ENCODE assay signal across 11 cellular contexts in genomic region chr3:71456155-71456554, GRCh38.
DNase-seq lines count a peak whose midpoint lies in the region; ATAC-seq and TF ChIP-seq lines count a peak whose summit lies in the region.
"Had no signal": no experiment of that assay in that cellular context is flagged by ENCODE, and none has a peak within 500 bp of the region (broad histone marks: within the 10 kb centered on the region; RNA-seq: fewer than 3 reads in every experiment).

No MANE protein-coding gene starts in this region.

- DNase-seq in KBM-7: peak; percentile 39
- no peak for DNase-seq in activated naive CD4-positive, alpha-beta T cell treated with anti-CD3 and anti-CD28 coated beads, Interleukin-2, amount 50 U/mL, for 72 hours (ENCODE audit: low spot score in 2 of 2)
- DNase-seq in naive thymus-derived CD4-positive, alpha-beta T cell: peak in 5 of 9 donors; percentile 41 to 65 (median 57)
- no peak for DNase-seq in Caco-2
- DNase-seq in mucosa of gallbladder (ENCODE audit: low spot score): no peak
- DNase-seq: H7 had no signal

- no peaks in the 10 kb centered on the region for H3K27me3 ChIP-seq in DOHH2 (ENCODE audit: control insufficient read depth, low read length)
- no peaks in the 10 kb centered on the region for H3K27me3 ChIP-seq in naive thymus-derived CD4-positive, alpha-beta T cell (ENCODE audit: control insufficient read depth in 2 of 2, insufficient read depth in 2 of 2, low read length in 2 of 2)
- no peaks in the 10 kb centered on the region for H3K27me3 ChIP-seq in Caco-2 (replicated peaks; ENCODE audit: control insufficient read depth, insufficient read depth, low read length)
- H3K27me3 ChIP-seq: gastroesophageal sphincter had no signal

- H3K36me3 ChIP-seq in DOHH2 (ENCODE audit: control insufficient read depth, low read length) (peaks cover 2% of the 10 kb centered on the region; the same call in 1 of the 2 replicates), Caco-2 (ENCODE audit: control insufficient read depth, insufficient read depth, low read length) (no peaks in the 10 kb centered on the region)
- no peaks in the 10 kb centered on the region for H3K36me3 ChIP-seq in naive thymus-derived CD4-positive, alpha-beta T cell (ENCODE audit: control insufficient read depth in 2 of 3, insufficient read depth in 3 of 3, low read length in 3 of 3)
- H3K36me3 ChIP-seq: gastroesophageal sphincter had no signal

- H3K4me3 ChIP-seq in DOHH2 (ENCODE audit: low read length) (peak overlapping the region; percentile 70), Caco-2 (ENCODE audit: low read depth, low read length) (no peak overlapping the region)
- H3K4me3 ChIP-seq in naive thymus-derived CD4-positive, alpha-beta T cell (ENCODE audit: low read length): peak overlapping the region; percentile 23
- H3K4me3 ChIP-seq: gastroesophageal sphincter, GM12878 had no signal

- H3K9me3 Mint-ChIP-seq in activated naive CD4-positive, alpha-beta T cell treated with anti-CD3 and anti-CD28 coated beads, Interleukin-2, amount 50 U/mL, for 72 hours: no peaks in the 10 kb centered on the region
- H3K9me3 Mint-ChIP-seq in naive thymus-derived CD4-positive, alpha-beta T cell: peaks cover 0 to 2% (median 0%) of the 10 kb centered on the region in 11 donors
- H3K9me3 Mint-ChIP-seq in Caco-2 (ENCODE audit: unreplicated experiment): no peaks in the 10 kb centered on the region

- H3K4me1 ChIP-seq in DOHH2 (ENCODE audit: control insufficient read depth, low read length): peaks cover 100% of the 10 kb centered on the region
- peaks cover 72 to 84% of the 10 kb centered on the region in 2 donors for H3K4me1 ChIP-seq in naive thymus-derived CD4-positive, alpha-beta T cell (ENCODE audit: control insufficient read depth in 2 of 2, insufficient read depth in 2 of 2, low read length in 2 of 2)
- peaks cover 53% of the 10 kb centered on the region for H3K4me1 ChIP-seq in Caco-2

- peak overlapping the region; percentile 96 for H3K4me2 ChIP-seq in DOHH2 (ENCODE audit: low read length)

- peaks cover 28% of the 10 kb centered on the region for H3F3A ChIP-seq in DOHH2 (ENCODE audit: control insufficient read depth, insufficient read depth)

- peaks cover 100% of the 10 kb centered on the region for H3K79me2 ChIP-seq in DOHH2 (ENCODE audit: control insufficient read depth, low read length)

- peaks cover 0 to 15% of the 10 kb centered on the region in 2 donors for H3K36me3 Mint-ChIP-seq in activated naive CD4-positive, alpha-beta T cell treated with anti-CD3 and anti-CD28 coated beads, Interleukin-2, amount 50 U/mL, for 72 hours
- H3K36me3 Mint-ChIP-seq in naive thymus-derived CD4-positive, alpha-beta T cell: peaks cover 4 to 18% (median 15%) of the 10 kb centered on the region in 5 donors
- peaks cover 12% of the 10 kb centered on the region for H3K36me3 Mint-ChIP-seq in Caco-2 (ENCODE audit: insufficient read depth, unreplicated experiment)

- no peaks in the 10 kb centered on the region for H3K9me3 ChIP-seq in DOHH2 (ENCODE audit: control insufficient read depth, insufficient read depth, low read length)
- H3K9me3 ChIP-seq in naive thymus-derived CD4-positive, alpha-beta T cell (ENCODE audit: control insufficient read depth in 2 of 3, low read length in 3 of 3): no peaks in the 10 kb centered on the region
- no peaks in the 10 kb centered on the region for H3K9me3 ChIP-seq in Caco-2
- H3K9me3 ChIP-seq: gastroesophageal sphincter had no signal

- BruUV-seq in Caco-2 (replicated peaks; lab: Mats Ljungman, UMichigan): no TSS peak

- CTCF ChIA-PET in naive thymus-derived CD4-positive, alpha-beta T cell (lab: Charles Lee): interaction anchor here (0.5 to 4.0 kb wide), 15 partner anchors 9 to 128 kb away, joined by 3 to 18 read pairs (median 4); no protein-coding TSS in a partner anchor
- CTCF ChIA-PET in Caco-2 (lab: Charles Lee): no interaction called here

- H3K9me2 ChIP-seq in DOHH2 (replicated peaks; ENCODE audit: control insufficient read depth, low read length): no peaks in the 10 kb centered on the region

- peak overlapping the region; percentile 84 to 96 for H3K27ac Mint-ChIP-seq in activated naive CD4-positive, alpha-beta T cell treated with anti-CD3 and anti-CD28 coated beads, Interleukin-2, amount 50 U/mL, for 72 hours
- peak overlapping the region; percentile 90 to 99 (median 97) for H3K27ac Mint-ChIP-seq in naive thymus-derived CD4-positive, alpha-beta T cell
- H3K27ac Mint-ChIP-seq in Caco-2 (ENCODE audit: unreplicated experiment): no peak overlapping the region

- POLR2A ChIA-PET in naive thymus-derived CD4-positive, alpha-beta T cell (lab: Charles Lee): interaction anchor here (0.7 to 20.4 kb wide), 11 partner anchors 12 to 969 kb away, joined by 3 to 356 read pairs (median 23); no protein-coding TSS in a partner anchor
- POLR2A ChIA-PET in Caco-2 (lab: Charles Lee): interaction anchor here (0.7 kb wide), 1 partner anchor 30 kb away, joined by 3 read pairs; no protein-coding TSS in a partner anchor

- no peaks in the 10 kb centered on the region for H4K20me1 ChIP-seq in DOHH2 (ENCODE audit: control insufficient read depth, insufficient read depth, low read depth, low read length)

- intact Hi-C loops in naive thymus-derived CD4-positive, alpha-beta T cell (cut with micrococcal nuclease): loop anchor here in 1 of 2 donors (1.0 to 2.0 kb wide), 5 partner anchors 24 to 65 kb away; no protein-coding TSS in a partner anchor
- intact Hi-C loops in Caco-2 (cut with micrococcal nuclease; ENCODE audit: unreplicated experiment): no loop called here

- H3K4me1 Mint-ChIP-seq in naive thymus-derived CD4-positive, alpha-beta T cell: peaks cover 56 to 100% (median 92%) of the 10 kb centered on the region in 7 donors
- H3K4me1 Mint-ChIP-seq in Caco-2 (ENCODE audit: low read depth, unreplicated experiment): peaks cover 47% of the 10 kb centered on the region

- TF ChIP-seq CTCF in DOHH2 (IDR thresholded peaks at IDR 0.05; ENCODE audit: low read depth, low read length, poor library complexity, severe bottlenecking) (peak; percentile 28), Caco-2 (IDR thresholded peaks at IDR 0.05; ENCODE audit: insufficient read depth in 1 of 2, low read depth in 1 of 2, low read length in 1 of 2, severe bottlenecking in 1 of 2, unreplicated experiment in 1 of 2) (no peak)

- in situ Hi-C loops in KBM-7 (cut with MboI; ENCODE audit: low pct_unique_long_range_greater_than_20kb, low sequenced_read_pairs): no loop called here

- H3K4me3 Mint-ChIP-seq in naive thymus-derived CD4-positive, alpha-beta T cell: peak overlapping the region; percentile 75 to 90 (median 78)
- H3K4me3 Mint-ChIP-seq in Caco-2 (ENCODE audit: unreplicated experiment): no peak overlapping the region

- ATAC-seq in activated naive CD4-positive, alpha-beta T cell treated with anti-CD3 and anti-CD28 coated beads, Interleukin-2, amount 50 U/mL, for 72 hours: peak; percentile 2 to 5
- peak; percentile 59 for ATAC-seq in naive thymus-derived CD4-positive, alpha-beta T cell
- ATAC-seq in HG03097 (IDR thresholded peaks at IDR 0.05; ENCODE audit: low FRiP score, unreplicated experiment): no peak
- ATAC-seq: gastroesophageal sphincter, GM12878, Panc1 had no signal

- H3K27me3 Mint-ChIP-seq in naive thymus-derived CD4-positive, alpha-beta T cell: peaks cover 0 to 13% (median 0%) of the 10 kb centered on the region in 5 donors
- H3K27me3 Mint-ChIP-seq in Caco-2 (ENCODE audit: insufficient read depth, unreplicated experiment): no peaks in the 10 kb centered on the region

- peak overlapping the region; percentile 86 for H3K27ac ChIP-seq in DOHH2 (ENCODE audit: low read depth, low read length)
- H3K27ac ChIP-seq in naive thymus-derived CD4-positive, alpha-beta T cell (ENCODE audit: low read depth, low read length): peak overlapping the region; percentile 90
- H3K27ac ChIP-seq: gastroesophageal sphincter had no signal

Comparison
In these comparisons a context has a peak if more than half of its experiments do, and no peak if none do; other contexts are left out.
1. DNase-seq: peak in KBM-7 (single experiment) and naive thymus-derived CD4-positive, alpha-beta T cell (5 of 9); none in activated naive CD4-positive, alpha-beta T cell treated with anti-CD3 and anti-CD28 coated beads, Interleukin-2, amount 50 U/mL, for 72 hours (0 of 2), Caco-2 (0 of 2) and mucosa of gallbladder (single experiment).